ENCODE assay signal across 24 cellular contexts in the genomic region with DNA sequence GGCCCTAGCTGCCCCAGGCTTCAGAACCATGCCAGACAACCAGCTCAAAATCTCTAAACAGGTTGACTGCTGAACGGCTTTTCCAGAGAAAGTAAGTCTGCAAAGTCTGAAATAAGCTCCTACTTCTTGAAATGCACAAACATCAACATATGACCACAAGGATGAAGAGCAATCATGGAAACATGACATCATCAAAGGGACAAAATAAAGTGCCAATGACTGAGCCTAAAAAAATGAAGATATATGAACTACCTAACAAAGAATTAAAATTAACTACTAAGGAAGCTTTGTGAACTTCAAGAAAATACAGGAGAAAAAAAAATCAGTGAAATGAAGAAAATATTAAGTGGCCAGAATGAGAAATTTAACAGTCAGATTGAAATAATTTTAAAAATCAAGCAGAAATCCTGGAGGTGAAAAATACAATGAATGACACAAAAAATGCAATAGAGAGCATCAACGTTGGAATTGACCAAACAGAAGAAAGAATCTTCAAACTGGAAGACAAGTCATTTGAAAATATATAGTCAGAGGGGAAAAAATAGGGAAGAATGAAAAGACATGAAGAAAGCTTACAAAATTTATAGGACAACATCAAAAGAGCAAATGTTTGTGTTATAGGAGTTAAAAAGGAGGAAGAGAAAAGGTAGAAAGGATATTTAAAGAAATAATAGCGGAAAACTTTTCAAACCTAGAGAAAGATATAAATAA.
"Had no signal": no experiment of that assay in that cellular context is flagged by ENCODE, and none has a peak within 500 bp of the region (broad histone marks: within the 10 kb centered on the region; RNA-seq: fewer than 3 reads in every experiment).

No MANE protein-coding gene starts in this region.

- DNase-seq: Kasumi-1, MM.1S, NCI-H1092 treated with DMSO at 0.1 percent for 48 hours, NCI-H1436, NCI-H1694, NCI-H187 treated with DMSO at 0.1 percent for 48 hours, NCI-H2029 treated with DMSO at 0.1 percent for 48 hours, NCI-H2171, NCI-H226, NCI-H446, NCI-H510A, NCI-H524 treated with DMSO at 0.1 percent for 48 hours, NCI-H69, NCI-H774, Right ventricle myocardium superior, RPMI8226, SIG-M5, T-helper 1 cell had no signal

- H3K4me2 ChIP-seq: KMS-11 had no signal

- H3K27ac ChIP-seq: HL-60, KMS-11, SJSA1, SK-N-MC had no signal

- H3K4me3 ChIP-seq: SJSA1, SK-N-MC had no signal

- H3K27me3 ChIP-seq: SJSA1 had no signal

- H3K4me1 ChIP-seq: SJSA1 had no signal

- H3K9ac ChIP-seq: KMS-11 had no signal

- FAIRE-seq: HTR-8/SVneo, RCC 7860 had no signal

- H3K36me3 ChIP-seq: SJSA1 had no signal
